20 cellular contexts compared by ENCODE assay signal in the genomic region with DNA sequence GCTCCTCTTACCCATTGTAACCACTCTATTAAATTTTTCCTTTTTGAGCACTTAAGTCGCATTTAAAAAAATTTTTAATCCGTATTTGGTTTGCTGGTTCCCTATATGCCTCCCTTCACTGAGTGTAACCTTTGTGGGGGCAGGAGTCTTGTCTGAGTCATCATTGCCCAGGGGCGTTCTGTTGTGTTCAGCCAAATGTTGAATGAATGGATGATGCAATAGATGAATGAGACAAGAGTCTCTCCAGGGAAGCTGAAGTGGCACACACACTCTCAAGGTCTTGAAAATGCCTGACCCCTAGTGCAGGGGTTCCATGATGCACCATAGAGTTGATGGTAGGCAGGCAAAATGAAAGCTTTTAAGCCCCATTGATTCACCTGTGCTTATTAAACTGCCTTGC.
A peak's percentile ranks its signal among the peaks of the same experiment; 100 is the strongest.
DNase-seq lines count a peak whose midpoint lies in the region; ATAC-seq, FAIRE-seq and TF ChIP-seq lines count a peak whose summit lies in the region.
"Had no signal": no experiment of that assay in that cellular context is flagged by ENCODE, and none has a peak within 500 bp of the region (broad histone marks: within the 10 kb centered on the region; RNA-seq: fewer than 3 reads in every experiment).

No MANE protein-coding gene starts in this region.

- DNase-seq in NCI-H748 (lab: John Stamatoyannopoulos, UW; ENCODE audit: unreplicated experiment) (peak; percentile 4), NCI-H748 treated with DMSO at 0.1 percent for 48 hours (lab: John Stamatoyannopoulos, UW) (no peak), M059J (ENCODE audit: low read depth) (peak; percentile 21), SW480 (ENCODE audit: low spot score) (peak; percentile 3), urothelium cell line (ENCODE audit: low spot score) (peak; percentile 20), upper lobe of left lung (no peak)
- no peak for DNase-seq in stimulated activated CD4-positive, alpha-beta T cell treated with anti-CD3 and anti-CD28 coated beads, Interleukin-4, amount 100 ng/mL, for 1 hour
- DNase-seq: 8988T; C1 segment of cervical spinal cord; NCI-H1048; NCI-H1436 treated with DMSO at 0.1 percent for 48 hours; NCI-H2081; NCI-H524; NK-92 treated with Interleukin-12 subunit alpha and Interleukin-12 subunit beta, amount 100 ng/mL, for 24 hours; RPMI8226; SIG-M5; T-helper 2 cell had no signal

- TF ChIP-seq CTCF in upper lobe of left lung (IDR thresholded peaks at IDR 0.05) = no peak

- no peak for TF ChIP-seq EP300 in upper lobe of left lung (IDR thresholded peaks at IDR 0.05)

- no peak for FAIRE-seq in urothelium cell line (lab: Jason Lieb, UNC)
- FAIRE-seq: HTR-8/SVneo had no signal

- WGBS in upper lobe of left lung, 2 donors = 84 to 85% methylated on average over 3 of the region's 3 CpGs

- no peak overlapping the region for H3K4me3 ChIP-seq in upper lobe of left lung
- H3K4me3 ChIP-seq: HAP-1 had no signal

- no peaks in the 10 kb centered on the region for H3K4me1 ChIP-seq in upper lobe of left lung
- H3K4me1 ChIP-seq: HAP-1 had no signal

- no peak for TF ChIP-seq POLR2A in upper lobe of left lung (IDR thresholded peaks at IDR 0.05)

- no peak for ATAC-seq in upper lobe of left lung (ENCODE audit: low FRiP score in 2 of 2)
- ATAC-seq in HG03432 (IDR thresholded peaks at IDR 0.05; ENCODE audit: unreplicated experiment) = no peak

- no peaks in the 10 kb centered on the region for H3K9me3 ChIP-seq in upper lobe of left lung
- H3K9me3 ChIP-seq: HAP-1 had no signal

- H3K27ac ChIP-seq in upper lobe of left lung = no peak overlapping the region

- no peaks in the 10 kb centered on the region for H3K36me3 ChIP-seq in upper lobe of left lung
- H3K36me3 ChIP-seq: HAP-1 had no signal

- no peaks in the 10 kb centered on the region for H3K27me3 ChIP-seq in upper lobe of left lung

Comparison
In these comparisons a context has a peak if more than half of its experiments do, and no peak if none do; other contexts are left out.
1. DNase-seq: peak in NCI-H748 (single experiment), M059J (single experiment), SW480 (single experiment) and urothelium cell line (single experiment); none in NCI-H748 treated with DMSO at 0.1 percent for 48 hours (single experiment), stimulated activated CD4-positive, alpha-beta T cell treated with anti-CD3 and anti-CD28 coated beads, Interleukin-4, amount 100 ng/mL, for 1 hour (single experiment) and upper lobe of left lung (0 of 2).